1 cellular context compared by ENCODE assay signal in genomic region chr1:145692785-145693443, GRCh38.
A peak's percentile ranks its signal among the peaks of the same experiment; 100 is the strongest.
TF ChIP-seq lines count a peak whose summit lies in the region.

No MANE protein-coding gene starts in this region.

TF ChIP-seq in K562, 482 proteins besides CTCF, POLR2A, EP300 and RAD21 (continued from another document):
- TF ChIP-seq, protein P1, sequence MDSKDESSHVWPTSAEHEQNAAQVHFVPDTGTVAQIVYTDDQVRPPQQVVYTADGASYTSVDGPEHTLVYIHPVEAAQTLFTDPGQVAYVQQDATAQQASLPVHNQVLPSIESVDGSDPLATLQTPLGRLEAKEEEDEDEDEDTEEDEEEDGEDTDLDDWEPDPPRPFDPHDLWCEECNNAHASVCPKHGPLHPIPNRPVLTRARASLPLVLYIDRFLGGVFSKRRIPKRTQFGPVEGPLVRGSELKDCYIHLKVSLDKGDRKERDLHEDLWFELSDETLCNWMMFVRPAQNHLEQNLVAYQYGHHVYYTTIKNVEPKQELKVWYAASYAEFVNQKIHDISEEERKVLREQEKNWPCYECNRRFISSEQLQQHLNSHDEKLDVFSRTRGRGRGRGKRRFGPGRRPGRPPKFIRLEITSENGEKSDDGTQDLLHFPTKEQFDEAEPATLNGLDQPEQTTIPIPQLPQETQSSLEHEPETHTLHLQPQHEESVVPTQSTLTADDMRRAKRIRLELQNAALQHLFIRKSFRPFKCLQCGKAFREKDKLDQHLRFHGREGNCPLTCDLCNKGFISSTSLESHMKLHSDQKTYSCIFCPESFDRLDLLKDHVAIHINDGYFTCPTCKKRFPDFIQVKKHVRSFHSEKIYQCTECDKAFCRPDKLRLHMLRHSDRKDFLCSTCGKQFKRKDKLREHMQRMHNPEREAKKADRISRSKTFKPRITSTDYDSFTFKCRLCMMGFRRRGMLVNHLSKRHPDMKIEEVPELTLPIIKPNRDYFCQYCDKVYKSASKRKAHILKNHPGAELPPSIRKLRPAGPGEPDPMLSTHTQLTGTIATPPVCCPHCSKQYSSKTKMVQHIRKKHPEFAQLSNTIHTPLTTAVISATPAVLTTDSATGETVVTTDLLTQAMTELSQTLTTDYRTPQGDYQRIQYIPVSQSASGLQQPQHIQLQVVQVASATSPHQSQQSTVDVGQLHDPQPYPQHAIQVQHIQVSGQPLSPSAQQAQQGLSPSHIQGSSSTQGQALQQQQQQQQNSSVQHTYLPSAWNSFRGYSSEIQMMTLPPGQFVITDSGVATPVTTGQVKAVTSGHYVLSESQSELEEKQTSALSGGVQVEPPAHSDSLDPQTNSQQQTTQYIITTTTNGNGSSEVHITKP (IDR thresholded peaks at IDR 0.05; ENCODE audit: partially characterized antibody): no peak
- TF ChIP-seq ARID3A (IDR thresholded peaks at IDR 0.05; ENCODE audit: borderline replicate concordance, low read depth, low read length) (no peak), NCOA6 (IDR thresholded peaks at IDR 0.05) (no peak), RBFOX2 (IDR thresholded peaks at IDR 0.05; ENCODE audit: low read depth, low read length) (no peak), ZBTB17 (CRISPR knock-in tag; IDR thresholded peaks at IDR 0.05) (no peak), ETV1 (tag; conservative IDR thresholded peaks at IDR 0.05; ENCODE audit: low read depth) (no peak), PTBP1 (IDR thresholded peaks at IDR 0.05; ENCODE audit: low read depth, low read length) (no peak), ZNF197 (CRISPR knock-in tag; IDR thresholded peaks at IDR 0.05; ENCODE audit: low read depth) (no peak), PBX2 (CRISPR knock-in tag; IDR thresholded peaks at IDR 0.05; ENCODE audit: low read depth) (no peak), PBX2 (tag; conservative IDR thresholded peaks at IDR 0.05; ENCODE audit: low read depth) (peak; percentile 82), SAFB2 (IDR thresholded peaks at IDR 0.05; ENCODE audit: borderline replicate concordance, low read depth, low read length, severe bottlenecking) (no peak), SMARCA4 (IDR thresholded peaks at IDR 0.05) (no peak), NKRF (IDR thresholded peaks at IDR 0.05; ENCODE audit: borderline replicate concordance) (no peak), HNRNPL (IDR thresholded peaks at IDR 0.05; ENCODE audit: low read depth, low read length) (no peak), CEBPB (tag; IDR thresholded peaks at IDR 0.05) (peak; percentile 95), ATF3 (IDR thresholded peaks at IDR 0.05) (peak; percentile 91), ATF3 (CRISPR knock-in tag; conservative IDR thresholded peaks at IDR 0.05) (no peak), DMBX1 (CRISPR knock-in tag; IDR thresholded peaks at IDR 0.05; ENCODE audit: borderline replicate concordance) (no peak), NR4A1 (CRISPR knock-in tag; IDR thresholded peaks at IDR 0.05) (no peak), NR4A1 (tag; IDR thresholded peaks at IDR 0.05) (no peak), SUPT5H (IDR thresholded peaks at IDR 0.05) (no peak), TEAD4 (IDR thresholded peaks at IDR 0.05; ENCODE audit: low read length) (no peak), TEAD4 (CRISPR knock-in tag; IDR thresholded peaks at IDR 0.05; ENCODE audit: borderline replicate concordance) (no peak), ZNF174 (CRISPR knock-in tag; IDR thresholded peaks at IDR 0.05) (no peak), NFIC (IDR thresholded peaks at IDR 0.05) (no peak), FIP1L1 (IDR thresholded peaks at IDR 0.05; ENCODE audit: low read depth, low read length, poor library complexity, severe bottlenecking) (no peak), TEAD2 (tag; IDR thresholded peaks at IDR 0.05) (no peak), ATF7 (IDR thresholded peaks at IDR 0.05) (peak; percentile 52), GABPA (tag; conservative IDR thresholded peaks at IDR 0.05; ENCODE audit: low read depth) (no peak)
- TF ChIP-seq, protein P2, sequence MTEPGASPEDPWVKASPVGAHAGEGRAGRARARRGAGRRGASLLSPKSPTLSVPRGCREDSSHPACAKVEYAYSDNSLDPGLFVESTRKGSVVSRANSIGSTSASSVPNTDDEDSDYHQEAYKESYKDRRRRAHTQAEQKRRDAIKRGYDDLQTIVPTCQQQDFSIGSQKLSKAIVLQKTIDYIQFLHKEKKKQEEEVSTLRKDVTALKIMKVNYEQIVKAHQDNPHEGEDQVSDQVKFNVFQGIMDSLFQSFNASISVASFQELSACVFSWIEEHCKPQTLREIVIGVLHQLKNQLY (CRISPR knock-in tag; conservative IDR thresholded peaks at IDR 0.05): no peak
- TF ChIP-seq, protein P3, sequence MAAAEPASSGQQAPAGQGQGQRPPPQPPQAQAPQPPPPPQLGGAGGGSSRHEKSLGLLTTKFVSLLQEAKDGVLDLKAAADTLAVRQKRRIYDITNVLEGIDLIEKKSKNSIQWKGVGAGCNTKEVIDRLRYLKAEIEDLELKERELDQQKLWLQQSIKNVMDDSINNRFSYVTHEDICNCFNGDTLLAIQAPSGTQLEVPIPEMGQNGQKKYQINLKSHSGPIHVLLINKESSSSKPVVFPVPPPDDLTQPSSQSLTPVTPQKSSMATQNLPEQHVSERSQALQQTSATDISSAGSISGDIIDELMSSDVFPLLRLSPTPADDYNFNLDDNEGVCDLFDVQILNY (CRISPR knock-in tag; IDR thresholded peaks at IDR 0.05): no peak
- TF ChIP-seq, protein P4, sequence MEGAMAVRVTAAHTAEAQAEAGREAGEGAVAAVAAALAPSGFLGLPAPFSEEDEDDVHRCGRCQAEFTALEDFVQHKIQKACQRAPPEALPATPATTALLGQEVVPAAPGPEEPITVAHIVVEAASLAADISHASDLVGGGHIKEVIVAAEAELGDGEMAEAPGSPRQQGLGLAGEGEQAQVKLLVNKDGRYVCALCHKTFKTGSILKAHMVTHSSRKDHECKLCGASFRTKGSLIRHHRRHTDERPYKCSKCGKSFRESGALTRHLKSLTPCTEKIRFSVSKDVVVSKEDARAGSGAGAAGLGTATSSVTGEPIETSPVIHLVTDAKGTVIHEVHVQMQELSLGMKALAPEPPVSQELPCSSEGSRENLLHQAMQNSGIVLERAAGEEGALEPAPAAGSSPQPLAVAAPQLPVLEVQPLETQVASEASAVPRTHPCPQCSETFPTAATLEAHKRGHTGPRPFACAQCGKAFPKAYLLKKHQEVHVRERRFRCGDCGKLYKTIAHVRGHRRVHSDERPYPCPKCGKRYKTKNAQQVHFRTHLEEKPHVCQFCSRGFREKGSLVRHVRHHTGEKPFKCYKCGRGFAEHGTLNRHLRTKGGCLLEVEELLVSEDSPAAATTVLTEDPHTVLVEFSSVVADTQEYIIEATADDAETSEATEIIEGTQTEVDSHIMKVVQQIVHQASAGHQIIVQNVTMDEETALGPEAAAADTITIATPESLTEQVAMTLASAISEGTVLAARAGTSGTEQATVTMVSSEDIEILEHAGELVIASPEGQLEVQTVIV (CRISPR knock-in tag; IDR thresholded peaks at IDR 0.05; ENCODE audit: borderline replicate concordance): no peak
